ENCODE assay signal across 12 cellular contexts in the genomic region with DNA sequence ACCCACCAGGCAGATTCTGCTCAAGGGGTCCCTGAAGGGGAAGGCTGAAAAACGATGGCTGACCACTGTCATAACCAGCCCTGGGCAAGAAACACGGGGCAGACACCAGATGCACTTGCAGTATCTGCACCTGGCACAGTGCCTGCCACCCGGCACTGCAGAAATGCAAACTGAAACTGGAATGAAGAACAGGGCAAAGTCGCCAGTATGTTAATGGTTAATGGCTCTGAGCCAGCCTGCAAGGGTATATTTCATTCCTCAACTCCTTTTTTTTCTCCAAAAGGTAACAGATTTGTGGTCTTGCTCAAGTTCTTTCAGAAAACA. TPM values are rescaled to one million over a fixed set of nuclear protein-coding genes. Genes with fewer than 3 reads are reported as not detected.
DNase-seq lines count a peak whose midpoint lies in the region; ATAC-seq, FAIRE-seq and TF ChIP-seq lines count a peak whose summit lies in the region.
"Had no signal": no experiment of that assay in that cellular context is flagged by ENCODE, and none has a peak within 500 bp of the region (broad histone marks: within the 10 kb centered on the region; RNA-seq: fewer than 3 reads in every experiment).

No MANE protein-coding gene starts in this region.

- H3K27me3 Mint-ChIP-seq in activated B cell treated with CpG ODN at 0.5 μM for 24 hours: no peaks in the 10 kb centered on the region
- H3K27me3 Mint-ChIP-seq: activated naive CD8-positive, alpha-beta T cell treated with anti-CD3 and anti-CD28 coated beads, Interleukin-2, amount 10 ng/mL, durations not matched to agents 7 days and 5 days had no signal

- no peaks in the 10 kb centered on the region for H3K27me3 ChIP-seq in KMS-11 (ENCODE audit: insufficient read depth, low read depth)
- H3K27me3 ChIP-seq in pancreas: no peaks in the 10 kb centered on the region
- H3K27me3 ChIP-seq: upper lobe of left lung had no signal

- no peak overlapping the region for H3K27ac Mint-ChIP-seq in activated B cell treated with CpG ODN at 0.5 μM for 24 hours
- H3K27ac Mint-ChIP-seq: activated naive CD8-positive, alpha-beta T cell treated with anti-CD3 and anti-CD28 coated beads, Interleukin-2, amount 10 ng/mL, durations not matched to agents 7 days and 5 days had no signal

- no peaks in the 10 kb centered on the region for H3K9me3 ChIP-seq in pancreas
- H3K9me3 ChIP-seq: upper lobe of left lung had no signal

- no peak for DNase-seq in activated B cell treated with CpG ODN at 0.5 μM for 24 hours
- DNase-seq in pancreas: peak in 2 of 6 donors; percentile 16 to 80
- no peak for DNase-seq in stimulated activated CD4-positive, alpha-beta T cell treated with anti-CD3 and anti-CD28 coated beads, Interleukin-15, amount 100 ng/mL, for 24 hours
- no peak for DNase-seq in activated effector memory CD4-positive, alpha-beta T cell treated with anti-CD3 and anti-CD28 coated beads, Interleukin-2, amount 50 U/mL, for 16 hours
- no peak for DNase-seq in germinal center (ENCODE audit: low spot score)
- DNase-seq: activated naive CD8-positive, alpha-beta T cell treated with anti-CD3 and anti-CD28 coated beads, Interleukin-2, amount 10 ng/mL, durations not matched to agents 7 days and 5 days; stimulated activated CD4-positive, alpha-beta T cell treated with anti-CD3 and anti-CD28 coated beads, Interleukin-4, amount 100 ng/mL, for 1 hour had no signal

- H3K27ac ChIP-seq in KMS-11 (peak overlapping the region; percentile 38; the same call in 1 of the 2 replicates), pancreas (peak overlapping the region in 3 of 4 donors; percentile 17 to 59 (median 56))

- no peak overlapping the region for H3K4me3 ChIP-seq in KMS-11 (IDR thresholded peaks at IDR 0.05; ENCODE audit: insufficient read depth, low read depth, low read length)
- peak overlapping the region in 1 of 4 donors; percentile 25 for H3K4me3 ChIP-seq in pancreas

- no peak for FAIRE-seq in pancreas (lab: Jason Lieb, UNC)
- FAIRE-seq: TTC549 had no signal

- intact Hi-C loops in activated B cell treated with CpG ODN at 0.5 μM for 24 hours (cut with micrococcal nuclease): no loop called here
- intact Hi-C loops in pancreas (cut with DNase I): no loop called here

- no peak for TF ChIP-seq CTCF in KMS-11 (conservative IDR thresholded peaks at IDR 0.05; ENCODE audit: low read depth, low read length)
- TF ChIP-seq CTCF in activated B cell treated with CpG ODN at 0.5 μM for 24 hours (IDR thresholded peaks at IDR 0.05): no peak
- TF ChIP-seq CTCF in pancreas (IDR thresholded peaks at IDR 0.05): no peak

- peaks cover 22% of the 10 kb centered on the region for H3K4me1 ChIP-seq in KMS-11 (ENCODE audit: low read depth, poor library complexity, severe bottlenecking)
- peaks cover 7 to 26% (median 11%) of the 10 kb centered on the region in 3 donors for H3K4me1 ChIP-seq in pancreas

- H3K4me1 Mint-ChIP-seq in activated B cell treated with CpG ODN at 0.5 μM for 24 hours: peaks cover 27% of the 10 kb centered on the region

- ATAC-seq in GM18511 (IDR thresholded peaks at IDR 0.05; ENCODE audit: unreplicated experiment) (peak; percentile 79), activated B cell treated with CpG ODN at 0.5 μM for 24 hours (ENCODE audit: low read depth) (peak; percentile 40), pancreas (peak; percentile 46 to 69 (median 66)), GM21529 (IDR thresholded peaks at IDR 0.05; ENCODE audit: unreplicated experiment) (no peak)

- peak overlapping the region; percentile 33 for H3K4me2 ChIP-seq in KMS-11

- H4K20me1 ChIP-seq in KMS-11 (ENCODE audit: insufficient read depth): no peaks in the 10 kb centered on the region

- H2AFZ ChIP-seq in KMS-11 (ENCODE audit: low read depth): no peak overlapping the region

- no peaks in the 10 kb centered on the region for H3K9me3 Mint-ChIP-seq in activated B cell treated with CpG ODN at 0.5 μM for 24 hours

- peak overlapping the region; percentile 11 for H3K4me3 Mint-ChIP-seq in activated B cell treated with CpG ODN at 0.5 μM for 24 hours
- H3K4me3 Mint-ChIP-seq: activated naive CD8-positive, alpha-beta T cell treated with anti-CD3 and anti-CD28 coated beads, Interleukin-2, amount 10 ng/mL, durations not matched to agents 7 days and 5 days had no signal

- POLR2A ChIA-PET in activated B cell treated with CpG ODN at 0.5 μM for 24 hours (lab: Charles Lee): no interaction called here

- H3K36me3 Mint-ChIP-seq in activated B cell treated with CpG ODN at 0.5 μM for 24 hours (ENCODE audit: low read depth): peaks cover 62% of the 10 kb centered on the region

- no peak overlapping the region for H3K9ac ChIP-seq in KMS-11

- H3K79me2 ChIP-seq in KMS-11 (ENCODE audit: insufficient read depth, low read depth): no peaks in the 10 kb centered on the region

- CTCF ChIA-PET in activated B cell treated with CpG ODN at 0.5 μM for 24 hours (lab: Charles Lee): no interaction called here

- no peaks in the 10 kb centered on the region for H3K36me3 ChIP-seq in KMS-11 (ENCODE audit: insufficient read depth)
- H3K36me3 ChIP-seq in pancreas: peaks cover 0 to 2% (median under 1%) of the 10 kb centered on the region in 3 donors

- WGBS in pancreas, 2 donors: 9 to 11% methylated on average over 4 of the region's 4 CpGs

RNA-seq across cellular contexts. Expression of a gene that starts 31.6 kb away (rescaled TPM):
- total RNA-seq in activated B cell treated with CpG ODN at 0.5 μM for 24 hours (115 and 116 TPM in 2 replicates), pancreas (10 to 100 TPM; 28.6 to 48.9 (median 40.4) TPM)
- 10 to 100 TPM; 19.7 to 29.0 TPM for polyA plus RNA-seq in pancreas
